Comparison of ENCODE assay signal across 13 cellular contexts in genomic region chr2:238868616-238869292, GRCh38. TPM values are rescaled to one million over a fixed set of nuclear protein-coding genes. Genes with fewer than 3 reads are reported as not detected.
DNase-seq lines count a peak whose midpoint lies in the region; ATAC-seq and TF ChIP-seq lines count a peak whose summit lies in the region.
"Had no signal": no experiment of that assay in that cellular context is flagged by ENCODE, and none has a peak within 500 bp of the region (broad histone marks: within the 10 kb centered on the region; RNA-seq: fewer than 3 reads in every experiment).

No MANE protein-coding gene starts in this region.

- CTCF ChIA-PET in SK-N-SH (lab: Yijun Ruan, JAX), result no interaction called here
- CTCF ChIA-PET in activated CD4-positive, alpha-beta T cell treated with anti-CD3 and anti-CD28 coated beads for 36 hours (lab: Charles Lee), result no interaction called here

- peak overlapping the region; percentile 83; the same call in 1 of the 2 replicates for H3K4me2 ChIP-seq in SK-N-SH

- WGBS in SK-N-SH (ENCODE audit: low lambda C conversion rate), result 82% methylated on average over 19 of the region's 25 CpGs

- ATAC-seq in SK-N-SH treated with all-trans-retinoic acid at 6 μM for 48 hours, result no peak
- ATAC-seq in activated CD4-positive, alpha-beta T cell treated with anti-CD3 and anti-CD28 coated beads for 36 hours, result no peak

- peaks cover 3% of the 10 kb centered on the region for H3F3A ChIP-seq in SK-N-SH (replicated peaks; ENCODE audit: insufficient read depth)

- H3K9me3 ChIP-seq in SK-N-SH (no peaks in the 10 kb centered on the region), uterus (no peaks in the 10 kb centered on the region)
- H3K9me3 ChIP-seq: adrenal gland, BE2C, SJSA1 had no signal

- intact Hi-C loops in uterus (cut with DNase I; ENCODE audit: low total_unique reads), result no loop called here
- intact Hi-C loops in activated CD4-positive, alpha-beta T cell treated with anti-CD3 and anti-CD28 coated beads for 36 hours (cut with DNase I, micrococcal nuclease), result no loop called here

- H3K27me3 Mint-ChIP-seq in activated CD4-positive, alpha-beta T cell treated with anti-CD3 and anti-CD28 coated beads for 36 hours, result peaks cover 10% of the 10 kb centered on the region

- TF ChIP-seq CTCF in SK-N-SH (IDR thresholded peaks at IDR 0.05) (no peak), uterus (IDR thresholded peaks at IDR 0.05) (no peak), GM10266 (IDR thresholded peaks at IDR 0.05; ENCODE audit: control insufficient read depth, insufficient read depth, low read depth, missing control alignments) (no peak)

- H3K27ac Mint-ChIP-seq in activated CD4-positive, alpha-beta T cell treated with anti-CD3 and anti-CD28 coated beads for 36 hours, result no peak overlapping the region

- H3K9me3 Mint-ChIP-seq in activated CD4-positive, alpha-beta T cell treated with anti-CD3 and anti-CD28 coated beads for 36 hours (ENCODE audit: low read depth), result no peaks in the 10 kb centered on the region

- H3K27ac ChIP-seq in SK-N-SH (ENCODE audit: low read depth in 2 of 2, low read length in 1 of 2) (no peak overlapping the region), uterus (peak overlapping the region; percentile 92 to 95)
- H3K27ac ChIP-seq: SJSA1 had no signal

- no peak for TF ChIP-seq POLR2A in uterus (IDR thresholded peaks at IDR 0.05)

- no peak overlapping the region for H3K9ac ChIP-seq in SK-N-SH

- no peak for DNase-seq in SK-N-SH
- peak; percentile 99 for DNase-seq in fibroblast of gingiva (ENCODE audit: low read depth)
- peak; percentile 31 for DNase-seq in myocyte (ENCODE audit: low read depth)
- peak; percentile 85 to 93 for DNase-seq in uterus
- DNase-seq in GM10266 (ENCODE audit: extremely low spot score), result no peak
- DNase-seq in midbrain (lab: John Stamatoyannopoulos, UW), result no peak
- DNase-seq in activated CD4-positive, alpha-beta T cell treated with anti-CD3 and anti-CD28 coated beads for 36 hours, result no peak
- DNase-seq: activated CD4-positive, alpha-beta T cell treated with anti-CD3 and anti-CD28 coated beads, Interleukin-2, amount 50 U/mL, for 48 hours; BE2C; stimulated activated CD4-positive, alpha-beta T cell treated with anti-CD3 and anti-CD28 coated beads, Interleukin-1b, Interleukin-23, amount 100 ng/mL, for 48 hours had no signal

- H3K9me2 ChIP-seq in SK-N-SH, result no peaks in the 10 kb centered on the region

- H3K36me3 ChIP-seq in SK-N-SH (replicated peaks in 1 of 2; ENCODE audit: control insufficient read depth in 1 of 2, insufficient read depth in 2 of 2, low read length in 1 of 2) (no peaks in the 10 kb centered on the region), uterus (no peaks in the 10 kb centered on the region)
- H3K36me3 ChIP-seq: adrenal gland, BE2C had no signal

- H3K4me3 ChIP-seq in SK-N-SH (ENCODE audit: low read depth in 2 of 2, low read length in 1 of 2) (no peak overlapping the region), uterus (no peak overlapping the region)
- H3K4me3 ChIP-seq: adrenal gland, SJSA1 had no signal

- POLR2A ChIA-PET in SK-N-SH (lab: Yijun Ruan, JAX), result no interaction called here
- POLR2A ChIA-PET in activated CD4-positive, alpha-beta T cell treated with anti-CD3 and anti-CD28 coated beads for 36 hours (lab: Charles Lee), result no interaction called here

- H3K4me3 Mint-ChIP-seq in activated CD4-positive, alpha-beta T cell treated with anti-CD3 and anti-CD28 coated beads for 36 hours, result no peak overlapping the region

- TF ChIP-seq RAD21 in SK-N-SH (IDR thresholded peaks at IDR 0.05; ENCODE audit: low read length), result no peak

- no peak overlapping the region for H2AFZ ChIP-seq in SK-N-SH (ENCODE audit: low read depth)

- H3K4me1 ChIP-seq in SK-N-SH (ENCODE audit: control insufficient read depth in 1 of 2, insufficient read depth in 2 of 2, low read depth in 1 of 2, low read length in 1 of 2) (peaks cover 31 to 35% of the 10 kb centered on the region in 2 experiments; a peak in 3 of 4 replicates), uterus (peaks cover 34 to 37% of the 10 kb centered on the region in 2 donors)
- H3K4me1 ChIP-seq: BE2C had no signal

- H3K27me3 ChIP-seq in SK-N-SH (ENCODE audit: insufficient read depth) (no peaks in the 10 kb centered on the region), uterus (no peaks in the 10 kb centered on the region)
- H3K27me3 ChIP-seq: adrenal gland, BE2C, SJSA1 had no signal

- H3K79me2 ChIP-seq in SK-N-SH (ENCODE audit: insufficient read depth), result peaks cover 16% of the 10 kb centered on the region

- H3K4me1 Mint-ChIP-seq in activated CD4-positive, alpha-beta T cell treated with anti-CD3 and anti-CD28 coated beads for 36 hours, result peaks cover 3% of the 10 kb centered on the region

- no peaks in the 10 kb centered on the region for H4K20me1 ChIP-seq in SK-N-SH (ENCODE audit: insufficient read depth)

- no peak for TF ChIP-seq EP300 in SK-N-SH (IDR thresholded peaks at IDR 0.05; ENCODE audit: borderline replicate concordance in 1 of 2, low read depth in 1 of 2, low read length in 1 of 2)

- no peaks in the 10 kb centered on the region for H3K36me3 Mint-ChIP-seq in activated CD4-positive, alpha-beta T cell treated with anti-CD3 and anti-CD28 coated beads for 36 hours (ENCODE audit: low read depth)

TF ChIP-seq in SK-N-SH, 30 proteins besides CTCF, POLR2A, EP300 and RAD21 (continues in another document):
- no peak for TF ChIP-seq TAF1 (IDR thresholded peaks at IDR 0.05; ENCODE audit: borderline replicate concordance, low read depth, low read length)
- no peak for TF ChIP-seq NRF1 (IDR thresholded peaks at IDR 0.05; ENCODE audit: low read depth, low read length)
- TF ChIP-seq POLR2AphosphoS5 (IDR thresholded peaks at IDR 0.05; ENCODE audit: low read depth, low read length), result no peak
- TF ChIP-seq, protein P1, sequence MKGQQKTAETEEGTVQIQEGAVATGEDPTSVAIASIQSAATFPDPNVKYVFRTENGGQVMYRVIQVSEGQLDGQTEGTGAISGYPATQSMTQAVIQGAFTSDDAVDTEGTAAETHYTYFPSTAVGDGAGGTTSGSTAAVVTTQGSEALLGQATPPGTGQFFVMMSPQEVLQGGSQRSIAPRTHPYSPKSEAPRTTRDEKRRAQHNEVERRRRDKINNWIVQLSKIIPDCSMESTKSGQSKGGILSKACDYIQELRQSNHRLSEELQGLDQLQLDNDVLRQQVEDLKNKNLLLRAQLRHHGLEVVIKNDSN (IDR thresholded peaks at IDR 0.05; ENCODE audit: borderline replicate concordance, low read depth), result no peak

TF ChIP-seq in SK-N-SH treated with all-trans-retinoic acid at 6 μM for 48 hours, 23 proteins besides CTCF, POLR2A, EP300 and RAD21:
- TF ChIP-seq ZNF565 (CRISPR knock-in tag; conservative IDR thresholded peaks at IDR 0.05; ENCODE audit: low read depth) (no peak), RARB (CRISPR knock-in tag; IDR thresholded peaks at IDR 0.05) (no peak), SNAI2 (CRISPR knock-in tag; IDR thresholded peaks at IDR 0.05) (no peak), CSRNP3 (CRISPR knock-in tag; IDR thresholded peaks at IDR 0.05) (no peak)
TF ChIP-seq in SK-N-SH treated with all-trans-retinoic acid at 6 μM for 48 hours: peak in this region for 0.

RNA-seq across cellular contexts. Expression of gene TWIST2, which starts 20.9 kb away (rescaled TPM):
- polyA plus RNA-seq in SK-N-SH (2012; rRNA removed), result 10.2 and 19.5 TPM in 2 replicates
- 11.9 and 18.3 TPM in 2 replicates for polyA plus RNA-seq in SK-N-SH (2012; cell fraction: cytosol; rRNA removed)
- polyA plus RNA-seq in SK-N-SH (2012; cell fraction: nucleus; rRNA removed), result 7.8 and 10.7 TPM in 2 replicates
- 5.0 and 9.2 TPM in 2 replicates for total RNA-seq in myocyte
- 4.6 TPM for polyA plus RNA-seq in myocyte (2012)
- 100 to 1,000 TPM in 1 of 4 donors, 10 to 100 TPM in 3; 28.1 to 199 (median 63.9) TPM for total RNA-seq in uterus
- not detected for total RNA-seq in activated CD4-positive, alpha-beta T cell treated with anti-CD3 and anti-CD28 coated beads for 36 hours

Comparison
In these comparisons a context has a peak if more than half of its experiments do, and no peak if none do; other contexts are left out.
1. DNase-seq: peak in fibroblast of gingiva (single experiment), myocyte (single experiment) and uterus (2 of 2); none in SK-N-SH (single experiment), GM10266 (single experiment), midbrain (single experiment) and activated CD4-positive, alpha-beta T cell treated with anti-CD3 and anti-CD28 coated beads for 36 hours (single experiment).
2. H3K27ac ChIP-seq: peak in uterus (2 of 2); none in SK-N-SH (0 of 2).